ENCODE assay signal across 8 cellular contexts in the genomic region with DNA sequence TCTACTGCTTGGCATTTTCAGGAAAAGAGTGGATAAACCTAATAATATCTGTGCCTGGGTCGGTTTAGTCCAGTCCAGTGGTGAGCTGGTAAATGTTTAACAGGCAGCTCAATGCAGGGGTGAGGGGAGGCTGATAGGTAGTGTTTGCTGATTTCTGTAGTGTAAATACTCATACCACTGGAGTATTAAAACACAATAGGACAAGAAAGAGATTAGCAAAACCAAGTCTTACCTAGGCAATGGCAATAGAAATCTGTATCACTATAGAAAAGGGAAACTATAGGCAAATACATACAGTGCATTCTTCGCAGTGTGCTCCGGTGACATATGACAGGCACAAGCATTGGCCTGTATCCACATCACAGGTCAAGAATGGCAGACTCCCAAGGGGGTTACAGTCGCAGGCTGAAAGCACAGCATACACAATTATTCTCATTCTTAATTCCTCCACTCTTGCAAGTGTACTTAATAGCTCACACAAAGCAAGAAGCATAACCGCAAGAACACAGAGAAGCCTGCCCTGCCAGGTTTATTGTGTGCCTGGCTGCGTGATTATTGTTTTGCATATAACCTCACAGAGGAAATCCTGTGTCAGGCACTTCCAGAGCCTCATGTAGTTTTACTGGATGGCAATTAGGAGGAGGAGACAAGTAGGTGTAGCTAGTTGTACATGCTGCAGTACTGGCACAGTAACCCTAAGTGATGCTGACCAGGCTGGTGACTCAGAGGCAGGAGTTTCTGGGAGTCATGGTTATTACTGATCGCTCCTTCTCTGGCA. TPM values are rescaled to one million over a fixed set of nuclear protein-coding genes. Genes with fewer than 3 reads are reported as not detected.
DNase-seq lines count a peak whose midpoint lies in the region; ATAC-seq and TF ChIP-seq lines count a peak whose summit lies in the region.

No MANE protein-coding gene starts in this region.

- in situ Hi-C loops in gastrocnemius medialis (cut with MboI; ENCODE audit: low sequenced_read_pairs in 4 of 4), result no loop called here

- no peaks in the 10 kb centered on the region for H3K36me3 ChIP-seq in PC-9 (ENCODE audit: low read depth)
- H3K36me3 ChIP-seq in gastrocnemius medialis, result no peaks in the 10 kb centered on the region

- TF ChIP-seq CTCF in PC-9 (conservative IDR thresholded peaks at IDR 0.05) (no peak), gastrocnemius medialis (IDR thresholded peaks at IDR 0.05 in 4 of 5, conservative IDR thresholded peaks at IDR 0.05 in 1 of 5) (no peak)

- H2AFZ ChIP-seq in PC-9, result no peak overlapping the region

- H3K27ac ChIP-seq in PC-9 (no peak overlapping the region), gastrocnemius medialis (peak overlapping the region in 3 of 4 donors; percentile 25 to 56 (median 41))

- H3F3A ChIP-seq in PC-9 (ENCODE audit: insufficient read depth, low read depth), result peaks cover 8% of the 10 kb centered on the region; the same call in 1 of the 2 replicates

- POLR2A ChIA-PET in PC-9 (lab: Charles Lee; ENCODE audit: unreplicated experiment), result no interaction called here

- no peaks in the 10 kb centered on the region for H4K20me1 ChIP-seq in PC-9 (ENCODE audit: insufficient read depth)

- ATAC-seq in gastrocnemius medialis (peak; percentile 41 to 58), HG03025 (IDR thresholded peaks at IDR 0.05; ENCODE audit: low FRiP score, unreplicated experiment) (no peak), HG02870 (IDR thresholded peaks at IDR 0.05; ENCODE audit: unreplicated experiment) (no peak)

- no peaks in the 10 kb centered on the region for H3K9me2 ChIP-seq in PC-9 (ENCODE audit: insufficient read depth)

- intact Hi-C loops in PC-9 (cut with micrococcal nuclease; ENCODE audit: unreplicated experiment), result no loop called here
- intact Hi-C loops in gastrocnemius medialis (cut with DNase I; ENCODE audit: low total_unique reads), result no loop called here

- CTCF ChIA-PET in PC-9 (lab: Charles Lee), result no interaction called here

- no peaks in the 10 kb centered on the region for H3K79me2 ChIP-seq in PC-9 (ENCODE audit: low read depth)

- TF ChIP-seq POLR2A in gastrocnemius medialis (IDR thresholded peaks at IDR 0.05), result peak in 1 of 2 donors; percentile 20

- H3K4me3 ChIP-seq in PC-9 (no peak overlapping the region), gastrocnemius medialis (no peak overlapping the region)

- H3K4me2 ChIP-seq in PC-9, result no peak overlapping the region

- no peaks in the 10 kb centered on the region for H3K9me3 ChIP-seq in PC-9 (ENCODE audit: insufficient read depth, low read depth)
- no peaks in the 10 kb centered on the region for H3K9me3 ChIP-seq in gastrocnemius medialis

- no peaks in the 10 kb centered on the region for H3K27me3 ChIP-seq in PC-9 (ENCODE audit: insufficient read depth, low read depth)
- H3K27me3 ChIP-seq in gastrocnemius medialis, result no peaks in the 10 kb centered on the region

- H3K4me1 ChIP-seq in PC-9 (replicated peaks; ENCODE audit: insufficient read depth) (peaks cover 18% of the 10 kb centered on the region), gastrocnemius medialis (no peaks in the 10 kb centered on the region)

- BruUV-seq in PC-9 (replicated peaks; lab: Mats Ljungman, UMichigan), result no TSS peak

- DNase-seq in NCI-H2196 (lab: John Stamatoyannopoulos, UW; ENCODE audit: unreplicated experiment), result peak; percentile 16
- DNase-seq in NCI-H2196 treated with DMSO at 0.1 percent for 48 hours (lab: John Stamatoyannopoulos, UW; ENCODE audit: unreplicated experiment), result no peak
- DNase-seq in PC-9, result peak; percentile 26 to 46
- peak; percentile 89 for DNase-seq in foreskin melanocyte
- DNase-seq in gastrocnemius medialis, result no peak
- no peak for DNase-seq in effector CD8-positive, alpha-beta T cell (lab: John Stamatoyannopoulos, UW)

RNA-seq across cellular contexts. Expression of a gene that starts 35.0 kb away (rescaled TPM):
- total RNA-seq in PC-9 (2021) (0.15 and 0.83 TPM in 2 replicates), gastrocnemius medialis (under 1 TPM in 2 of 4 donors, not detected in 2; 0.04 to 0.33 TPM)

Comparison
In these comparisons a context has a peak if more than half of its experiments do, and no peak if none do; other contexts are left out.
1. DNase-seq: peak in NCI-H2196 (single experiment), PC-9 (2 of 2) and foreskin melanocyte (single experiment); none in NCI-H2196 treated with DMSO at 0.1 percent for 48 hours (single experiment), gastrocnemius medialis (0 of 2) and effector CD8-positive, alpha-beta T cell (single experiment).
2. ATAC-seq: peak in gastrocnemius medialis (2 of 2); none in HG03025 (single experiment) and HG02870 (single experiment).